ENCODE assay signal across 19 cellular contexts in genomic region chr15:27086800-27087199, GRCh38.
A peak's percentile ranks its signal among the peaks of the same experiment; 100 is the strongest.
DNase-seq lines count a peak whose midpoint lies in the region; ATAC-seq and TF ChIP-seq lines count a peak whose summit lies in the region.
"Had no signal": no experiment of that assay in that cellular context is flagged by ENCODE, and none has a peak within 500 bp of the region (broad histone marks: within the 10 kb centered on the region; RNA-seq: fewer than 3 reads in every experiment).

No MANE protein-coding gene starts in this region.

- H3K9me3 Mint-ChIP-seq in chondrocyte (ENCODE audit: low read depth) (no peaks in the 10 kb centered on the region), nephron (peaks cover 6% of the 10 kb centered on the region)

- H3K36me3 Mint-ChIP-seq in chondrocyte (ENCODE audit: low read depth) (no peaks in the 10 kb centered on the region), nephron (ENCODE audit: low read depth) (no peaks in the 10 kb centered on the region)
- H3K36me3 Mint-ChIP-seq: CD4-positive, CD25-positive, alpha-beta regulatory T cell; IgD-negative memory B cell had no signal

- H3K27ac Mint-ChIP-seq in chondrocyte (ENCODE audit: unreplicated experiment) (peak overlapping the region; percentile 49), nephron (peak overlapping the region; percentile 36 to 74 (median 73))
- H3K27ac Mint-ChIP-seq: CD4-positive, CD25-positive, alpha-beta regulatory T cell; HFFc6; IgD-negative memory B cell had no signal

- no peak overlapping the region for H3K4me3 Mint-ChIP-seq in chondrocyte (ENCODE audit: unreplicated experiment)
- H3K4me3 Mint-ChIP-seq in nephron = no peak overlapping the region
- H3K4me3 Mint-ChIP-seq: CD4-positive, CD25-positive, alpha-beta regulatory T cell; H9; HFFc6; IgD-negative memory B cell had no signal

- ATAC-seq in HG03280 (IDR thresholded peaks at IDR 0.05; ENCODE audit: unreplicated experiment) = no peak
- ATAC-seq: Right ventricle myocardium inferior had no signal

- H3K27me3 Mint-ChIP-seq in chondrocyte (ENCODE audit: low read depth) = no peaks in the 10 kb centered on the region
- no peaks in the 10 kb centered on the region for H3K27me3 Mint-ChIP-seq in nephron (ENCODE audit: low read depth)
- H3K27me3 Mint-ChIP-seq: CD4-positive, CD25-positive, alpha-beta regulatory T cell; IgD-negative memory B cell had no signal

- TF ChIP-seq CTCF in chondrocyte (IDR thresholded peaks at IDR 0.05) (no peak), nephron (IDR thresholded peaks at IDR 0.05; ENCODE audit: unreplicated experiment in 3 of 3) (no peak)

- peaks cover 24% of the 10 kb centered on the region for H3K4me1 Mint-ChIP-seq in chondrocyte (ENCODE audit: low read depth)
- H3K4me1 Mint-ChIP-seq in nephron = peaks cover 30% of the 10 kb centered on the region
- H3K4me1 Mint-ChIP-seq: CD4-positive, CD25-positive, alpha-beta regulatory T cell; IgD-negative memory B cell had no signal

- DNase-seq in HT1080 (ENCODE audit: low read depth) (peak; percentile 17), chondrocyte (ENCODE audit: low spot score) (no peak), retina (peak; percentile 50), substantia nigra (lab: John Stamatoyannopoulos, UW) (no peak), NCI-H146 treated with DMSO at 0.1 percent for 48 hours (lab: John Stamatoyannopoulos, UW; ENCODE audit: unreplicated experiment) (no peak)
- DNase-seq: CD4-positive, CD25-positive, alpha-beta regulatory T cell; COR-L47; DMS79; H9; HFFc6; Karpas-422; NCI-H1694 treated with DMSO at 0.1 percent for 48 hours; NCI-H2081 treated with DMSO at 0.1 percent for 48 hours; NCI-H446; NCI-H526 had no signal

- H3K27ac ChIP-seq in substantia nigra (ENCODE audit: low read depth, low read length, poor library complexity, severe bottlenecking) = no peak overlapping the region

Comparison
In these comparisons a context has a peak if more than half of its experiments do, and no peak if none do; other contexts are left out.
1. DNase-seq: peak in HT1080 (single experiment) and retina (single experiment); none in chondrocyte (single experiment), substantia nigra (0 of 49) and NCI-H146 treated with DMSO at 0.1 percent for 48 hours (single experiment).